ENCODE assay signal across 9 cellular contexts in the genomic region with DNA sequence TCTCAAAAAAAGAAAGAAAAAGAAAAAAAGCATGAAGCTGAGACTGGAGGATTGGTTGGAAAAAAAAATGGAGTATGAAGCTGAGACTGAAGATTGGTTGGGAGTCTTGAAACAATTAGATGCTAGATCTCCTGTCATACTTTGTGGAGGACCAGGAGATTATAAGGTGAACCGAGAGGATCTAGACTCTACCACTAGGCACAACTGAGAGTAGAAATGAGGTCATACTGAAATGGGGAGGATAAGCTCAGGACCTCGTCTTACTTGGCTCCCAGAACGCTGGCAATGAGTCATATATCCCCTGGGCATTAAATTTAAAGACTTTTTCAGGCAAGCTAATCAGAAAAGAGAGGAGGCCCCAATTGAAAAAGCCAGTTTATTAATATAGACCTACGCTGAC. TPM values are rescaled to one million over a fixed set of nuclear protein-coding genes. Genes with fewer than 3 reads are reported as not detected.
DNase-seq lines count a peak whose midpoint lies in the region; ATAC-seq, FAIRE-seq and TF ChIP-seq lines count a peak whose summit lies in the region.
"Had no signal": no experiment of that assay in that cellular context is flagged by ENCODE, and none has a peak within 500 bp of the region (broad histone marks: within the 10 kb centered on the region; RNA-seq: fewer than 3 reads in every experiment).

No MANE protein-coding gene starts in this region.

- H3K27me3 ChIP-seq in breast epithelium (no peaks in the 10 kb centered on the region), MG63 (no peaks in the 10 kb centered on the region)

- no peaks in the 10 kb centered on the region for H3K4me1 ChIP-seq in breast epithelium

- peaks cover 47% of the 10 kb centered on the region for H3K4me1 Mint-ChIP-seq in MCF 10A (ENCODE audit: insufficient read depth, unreplicated experiment)

- POLR2A ChIA-PET in MCF 10A (lab: Yijun Ruan, JAX) = interaction anchor here (0.6 to 7.4 kb wide), 20 partner anchors 11 to 814 kb away, joined by 3 to 86 read pairs (median 4); a partner anchor contains a TSS

- H3K4me3 ChIP-seq in breast epithelium (no peak overlapping the region), MG63 (no peak overlapping the region)

- no peak for FAIRE-seq in urothelium cell line (lab: Jason Lieb, UNC)

- CTCF ChIA-PET in MCF 10A (lab: Yijun Ruan, JAX) = interaction anchor here (0.6 to 6.3 kb wide), 6 partner anchors 9 to 563 kb away, joined by 3 to 38 read pairs (median 8); a partner anchor contains a TSS

- intact Hi-C loops in MCF 10A (cut with micrococcal nuclease) = no loop called here
- intact Hi-C loops in breast epithelium (cut with DNase I; ENCODE audit: low total_unique reads) = no loop called here

- ATAC-seq in esophagus mucosa = peak; percentile 39
- ATAC-seq in GM18505 (IDR thresholded peaks at IDR 0.05; ENCODE audit: unreplicated experiment) = no peak

- peak overlapping the region in 1 of 2 donors; percentile 25 for H3K27ac ChIP-seq in breast epithelium

- peaks cover 37% of the 10 kb centered on the region for H3K36me3 Mint-ChIP-seq in MCF 10A (ENCODE audit: insufficient read depth, unreplicated experiment)

- H3K27ac Mint-ChIP-seq in MCF 10A (ENCODE audit: low read depth, unreplicated experiment) = peak overlapping the region; percentile 20

- H3K9me3 ChIP-seq in breast epithelium = no peaks in the 10 kb centered on the region
- no peaks in the 10 kb centered on the region for H3K9me3 ChIP-seq in MG63

- H3K36me3 ChIP-seq in breast epithelium = no peaks in the 10 kb centered on the region
- H3K36me3 ChIP-seq in MG63 = peaks cover 7% of the 10 kb centered on the region

- no peaks in the 10 kb centered on the region for H3K27me3 Mint-ChIP-seq in MCF 10A (ENCODE audit: insufficient read depth, unreplicated experiment)

- no peak for TF ChIP-seq CTCF in MCF 10A (IDR thresholded peaks at IDR 0.05; ENCODE audit: unreplicated experiment)
- no peak for TF ChIP-seq CTCF in breast epithelium (IDR thresholded peaks at IDR 0.05)

- H3K4me3 Mint-ChIP-seq in MCF 10A (ENCODE audit: unreplicated experiment) = peak overlapping the region; percentile 19

- H3K9me3 Mint-ChIP-seq in MCF 10A (ENCODE audit: unreplicated experiment) = no peaks in the 10 kb centered on the region

- no peak for TF ChIP-seq POLR2A in breast epithelium (IDR thresholded peaks at IDR 0.05)
- no peak for TF ChIP-seq POLR2A in GM18505 (IDR thresholded peaks at IDR 0.05; ENCODE audit: borderline replicate concordance, extremely low read depth, insufficient read depth, insufficient read length)

- BruUV-seq in MCF 10A (replicated peaks; lab: Mats Ljungman, UMichigan) = no TSS peak

- DNase-seq in MCF 10A (ENCODE audit: unreplicated experiment) (peak; percentile 82), breast epithelium (ENCODE audit: low spot score in 2 of 2) (no peak), MG63 (peak; percentile 54), urothelium cell line (ENCODE audit: low spot score) (peak; percentile 43)
- no peak for DNase-seq in activated naive CD4-positive, alpha-beta T cell treated with anti-CD3 and anti-CD28 coated beads, Interleukin-2, amount 50 U/mL, for 16 hours
- no peak for DNase-seq in activated CD4-positive, alpha-beta T cell treated with anti-CD3 and anti-CD28 coated beads, Interleukin-2, amount 50 U/mL, for 48 hours
- DNase-seq: NCI-H526 had no signal

RNA-seq across cellular contexts. Expression of a gene that starts 3.3 kb away (rescaled TPM):
- total RNA-seq in MCF 10A (2022) = 51.5 and 54.4 TPM in 2 replicates
- total RNA-seq in breast epithelium = 10 to 100 TPM; 11.8 to 33.1 (median 23.3) TPM
- 15.6 and 29.0 TPM in 2 replicates for total RNA-seq in MG63 (2014; rRNA removed; shearing (Covaris generic); ENCODE audit: low replicate concordance)
- total RNA-seq in esophagus mucosa = 21.8 TPM

Comparison
In these comparisons a context has a peak if more than half of its experiments do, and no peak if none do; other contexts are left out.
1. DNase-seq: peak in MCF 10A (single experiment), MG63 (single experiment) and urothelium cell line (single experiment); none in breast epithelium (0 of 2), activated naive CD4-positive, alpha-beta T cell treated with anti-CD3 and anti-CD28 coated beads, Interleukin-2, amount 50 U/mL, for 16 hours (single experiment) and activated CD4-positive, alpha-beta T cell treated with anti-CD3 and anti-CD28 coated beads, Interleukin-2, amount 50 U/mL, for 48 hours (0 of 2).